ENCODE assay signal across 18 cellular contexts in genomic region chr2:232893834-232894233, GRCh38.
"Had no signal": no experiment of that assay in that cellular context is flagged by ENCODE, and none has a peak within 500 bp of the region (broad histone marks: within the 10 kb centered on the region; RNA-seq: fewer than 3 reads in every experiment).

No MANE protein-coding gene starts in this region.

- H3K27ac ChIP-seq: adrenal gland, esophagus muscularis mucosa, right atrium auricular region, SK-N-MC, transverse colon had no signal

- H3K36me3 Mint-ChIP-seq: activated naive CD4-positive, alpha-beta T cell treated with anti-CD3 and anti-CD28 coated beads, Interleukin-2, amount 50 U/mL, for 24 hours; T-cell had no signal

- H3K27me3 Mint-ChIP-seq: activated naive CD4-positive, alpha-beta T cell treated with anti-CD3 and anti-CD28 coated beads, Interleukin-2, amount 50 U/mL, for 24 hours had no signal

- FAIRE-seq: colon had no signal

- H3K4me3 ChIP-seq: adrenal gland, esophagus muscularis mucosa, right atrium auricular region, SK-N-MC, transverse colon had no signal

- ATAC-seq: activated CD4-positive, CD25-positive, alpha-beta regulatory T cell treated with anti-CD3 and anti-CD28 coated beads, Interleukin-2, amount 50 U/mL, for 24 hours; T-cell had no signal

- H3K36me3 ChIP-seq: adrenal gland, esophagus muscularis mucosa, right atrium auricular region, transverse colon had no signal

- H3K4me1 ChIP-seq: transverse colon had no signal

- H3K9me3 Mint-ChIP-seq: activated naive CD4-positive, alpha-beta T cell treated with anti-CD3 and anti-CD28 coated beads, Interleukin-2, amount 50 U/mL, for 24 hours; T-cell had no signal

- H3K4me1 Mint-ChIP-seq: activated naive CD4-positive, alpha-beta T cell treated with anti-CD3 and anti-CD28 coated beads, Interleukin-2, amount 50 U/mL, for 24 hours had no signal

- H3K4me3 Mint-ChIP-seq: activated naive CD4-positive, alpha-beta T cell treated with anti-CD3 and anti-CD28 coated beads, Interleukin-2, amount 50 U/mL, for 24 hours; T-cell had no signal

- H3K9me3 ChIP-seq: adrenal gland, esophagus muscularis mucosa, right atrium auricular region, transverse colon had no signal

- H3K27me3 ChIP-seq: adrenal gland, right atrium auricular region had no signal

- H3K27ac Mint-ChIP-seq: activated naive CD4-positive, alpha-beta T cell treated with anti-CD3 and anti-CD28 coated beads, Interleukin-2, amount 50 U/mL, for 24 hours; progenitor cell of endocrine pancreas; T-cell had no signal

- DNase-seq: activated CD4-positive, alpha-beta T cell treated with anti-CD3 and anti-CD28 coated beads, Interleukin-2, amount 50 U/mL, for 4 hours; activated T-cell treated with anti-CD3 and anti-CD28 coated beads, Interleukin-2, amount 50 U/mL, for 1 hour; caudate nucleus; kidney glomerular epithelial cell; stimulated activated CD4-positive, alpha-beta T cell treated with anti-CD3 and anti-CD28 coated beads, Interleukin-2, amount 100 ng/mL, for 48 hours; stimulated activated naive CD4-positive, alpha-beta T cell; substantia nigra; T-cell; T-helper 9 cell; transverse colon had no signal
